14 cellular contexts compared by ENCODE assay signal in genomic region chr6:31642798-31643570, GRCh38. TPM values are rescaled to one million over a fixed set of nuclear protein-coding genes. Genes with fewer than 3 reads are reported as not detected.
DNase-seq lines count a peak whose midpoint lies in the region; ATAC-seq and TF ChIP-seq lines count a peak whose summit lies in the region.
"Had no signal": no experiment of that assay in that cellular context is flagged by ENCODE, and none has a peak within 500 bp of the region (broad histone marks: within the 10 kb centered on the region; RNA-seq: fewer than 3 reads in every experiment).

No MANE protein-coding gene starts in this region.

- TF ChIP-seq EP300 in gastroesophageal sphincter (IDR thresholded peaks at IDR 0.05) = no peak

- peaks cover 45% of the 10 kb centered on the region for H3K36me3 Mint-ChIP-seq in activated CD4-positive, alpha-beta memory T cell treated with anti-CD3 and anti-CD28 coated beads for 36 hours
- peaks cover 64% of the 10 kb centered on the region for H3K36me3 Mint-ChIP-seq in activated CD4-positive, alpha-beta memory T cell treated with anti-CD3 and anti-CD28 coated beads, Interleukin-2, amount 10 ng/mL, durations not matched to agents 7 days and 5 days (ENCODE audit: low read depth)
- H3K36me3 Mint-ChIP-seq in CD4-positive, alpha-beta T cell (ENCODE audit: low read depth) = peaks cover 89% of the 10 kb centered on the region

- TF ChIP-seq CTCF in CD4-positive, alpha-beta T cell (IDR thresholded peaks at IDR 0.05) = no peak
- no peak for TF ChIP-seq CTCF in osteoblast (IDR thresholded peaks at IDR 0.05; ENCODE audit: extremely low read depth, low read depth, low read length)
- TF ChIP-seq CTCF in gastroesophageal sphincter (IDR thresholded peaks at IDR 0.05) = no peak

- CTCF ChIA-PET in activated CD4-positive, alpha-beta memory T cell treated with anti-CD3 and anti-CD28 coated beads for 36 hours (lab: Charles Lee) = interaction anchor here (0.7 to 1.4 kb wide), 2 partner anchors 46 to 47 kb away, joined by 3 read pairs; no protein-coding TSS in a partner anchor
- CTCF ChIA-PET in activated CD4-positive, alpha-beta memory T cell treated with anti-CD3 and anti-CD28 coated beads, Interleukin-2, amount 10 ng/mL, durations not matched to agents 7 days and 5 days (lab: Charles Lee) = no interaction called here
- CTCF ChIA-PET in CD4-positive, alpha-beta T cell (lab: Charles Lee) = no interaction called here

- no peak for ATAC-seq in CD4-positive, alpha-beta T cell (ENCODE audit: poor library complexity)
- peak; percentile 16 for ATAC-seq in left lobe of liver
- no peak for ATAC-seq in gastroesophageal sphincter

- H3K36me3 ChIP-seq in osteoblast (ENCODE audit: insufficient read depth, low read length) (peaks cover 84% of the 10 kb centered on the region), gastroesophageal sphincter (peaks cover 0 to 100% of the 10 kb centered on the region in 2 donors)

- intact Hi-C loops in activated CD4-positive, alpha-beta memory T cell treated with anti-CD3 and anti-CD28 coated beads for 36 hours (cut with micrococcal nuclease) = no loop called here
- intact Hi-C loops in CD4-positive, alpha-beta T cell (cut with DNase I, micrococcal nuclease) = no loop called here

- H2AFZ ChIP-seq in osteoblast (ENCODE audit: low read length) = no peak overlapping the region

- POLR2A ChIA-PET in activated CD4-positive, alpha-beta memory T cell treated with anti-CD3 and anti-CD28 coated beads for 36 hours (lab: Charles Lee) = interaction anchor here (0.6 kb wide), 1 partner anchor 78 kb away, joined by 3 read pairs; no protein-coding TSS in a partner anchor
- POLR2A ChIA-PET in activated CD4-positive, alpha-beta memory T cell treated with anti-CD3 and anti-CD28 coated beads, Interleukin-2, amount 10 ng/mL, durations not matched to agents 7 days and 5 days (lab: Charles Lee) = interaction anchor here (0.5 to 2.1 kb wide), 5 partner anchors 9 to 154 kb away, joined by 3 to 11 read pairs (median 4); partner anchors contain the start of gene BAG6
- POLR2A ChIA-PET in CD4-positive, alpha-beta T cell (lab: Charles Lee) = interaction anchor here (0.9 kb wide), 1 partner anchor 221 kb away, joined by 3 read pairs; no protein-coding TSS in a partner anchor

- H3K9me3 ChIP-seq in CD4-positive, alpha-beta T cell (ENCODE audit: control insufficient read depth, low read length) = no peaks in the 10 kb centered on the region
- H3K9me3 ChIP-seq in osteoblast (ENCODE audit: low read depth, low read length) (no peaks in the 10 kb centered on the region), gastroesophageal sphincter (no peaks in the 10 kb centered on the region)
- H3K9me3 ChIP-seq: Caco-2, HAP-1 had no signal

- no peak overlapping the region for H3K4me3 Mint-ChIP-seq in activated CD4-positive, alpha-beta memory T cell treated with anti-CD3 and anti-CD28 coated beads for 36 hours
- no peak overlapping the region for H3K4me3 Mint-ChIP-seq in activated CD4-positive, alpha-beta memory T cell treated with anti-CD3 and anti-CD28 coated beads, Interleukin-2, amount 10 ng/mL, durations not matched to agents 7 days and 5 days
- no peak overlapping the region for H3K4me3 Mint-ChIP-seq in CD4-positive, alpha-beta T cell
- H3K4me3 Mint-ChIP-seq: CD14-positive monocyte had no signal

- H3K27ac ChIP-seq in CD4-positive, alpha-beta T cell (ENCODE audit: low read depth, low read length) = peak overlapping the region; percentile 21
- H3K27ac ChIP-seq in osteoblast (ENCODE audit: low read depth, low read length) (no peak overlapping the region), gastroesophageal sphincter (no peak overlapping the region)
- H3K27ac ChIP-seq: 22Rv1 had no signal

- peaks cover 3% of the 10 kb centered on the region for H3K79me2 ChIP-seq in osteoblast (ENCODE audit: insufficient read depth, low read length)

- H4K20me1 ChIP-seq in osteoblast (ENCODE audit: insufficient read depth, low read length) = peaks cover 3% of the 10 kb centered on the region

- H3K9me3 Mint-ChIP-seq in activated CD4-positive, alpha-beta memory T cell treated with anti-CD3 and anti-CD28 coated beads for 36 hours = no peaks in the 10 kb centered on the region
- no peaks in the 10 kb centered on the region for H3K9me3 Mint-ChIP-seq in activated CD4-positive, alpha-beta memory T cell treated with anti-CD3 and anti-CD28 coated beads, Interleukin-2, amount 10 ng/mL, durations not matched to agents 7 days and 5 days
- no peaks in the 10 kb centered on the region for H3K9me3 Mint-ChIP-seq in CD4-positive, alpha-beta T cell
- H3K9me3 Mint-ChIP-seq: CD14-positive monocyte; CD8-positive, alpha-beta memory T cell had no signal

- H3K27me3 ChIP-seq in CD4-positive, alpha-beta T cell (ENCODE audit: control insufficient read depth, insufficient read depth, low read length) = no peaks in the 10 kb centered on the region
- H3K27me3 ChIP-seq in osteoblast (ENCODE audit: insufficient read depth, low read length) (no peaks in the 10 kb centered on the region), gastroesophageal sphincter (no peaks in the 10 kb centered on the region)

- peak overlapping the region; percentile 25 for H3K27ac Mint-ChIP-seq in activated CD4-positive, alpha-beta memory T cell treated with anti-CD3 and anti-CD28 coated beads for 36 hours
- no peak overlapping the region for H3K27ac Mint-ChIP-seq in activated CD4-positive, alpha-beta memory T cell treated with anti-CD3 and anti-CD28 coated beads, Interleukin-2, amount 10 ng/mL, durations not matched to agents 7 days and 5 days
- H3K27ac Mint-ChIP-seq in CD4-positive, alpha-beta T cell = no peak overlapping the region

- peaks cover 5% of the 10 kb centered on the region for H3K4me1 Mint-ChIP-seq in activated CD4-positive, alpha-beta memory T cell treated with anti-CD3 and anti-CD28 coated beads for 36 hours (ENCODE audit: low read depth)
- peaks cover 10% of the 10 kb centered on the region for H3K4me1 Mint-ChIP-seq in activated CD4-positive, alpha-beta memory T cell treated with anti-CD3 and anti-CD28 coated beads, Interleukin-2, amount 10 ng/mL, durations not matched to agents 7 days and 5 days
- peaks cover 7% of the 10 kb centered on the region for H3K4me1 Mint-ChIP-seq in CD4-positive, alpha-beta T cell (ENCODE audit: low read depth)
- H3K4me1 Mint-ChIP-seq: CD14-positive monocyte had no signal

- no peak for TF ChIP-seq POLR2A in gastroesophageal sphincter (IDR thresholded peaks at IDR 0.05)

- no peak overlapping the region for H3K4me3 ChIP-seq in osteoblast (ENCODE audit: insufficient read depth, low read length)
- no peak overlapping the region for H3K4me3 ChIP-seq in gastroesophageal sphincter
- H3K4me3 ChIP-seq: HAP-1 had no signal

- no peak for DNase-seq in activated CD4-positive, alpha-beta memory T cell treated with anti-CD3 and anti-CD28 coated beads for 36 hours
- DNase-seq in activated CD4-positive, alpha-beta memory T cell treated with anti-CD3 and anti-CD28 coated beads, Interleukin-2, amount 10 ng/mL, durations not matched to agents 7 days and 5 days = no peak
- DNase-seq in CD4-positive, alpha-beta T cell = no peak
- no peak for DNase-seq in left lobe of liver (ENCODE audit: low spot score)
- DNase-seq in osteoblast (ENCODE audit: insufficient read length, low spot score, missing footprints) = peak; percentile 75
- DNase-seq in NAMALWA (ENCODE audit: low spot score) = no peak
- DNase-seq: Caco-2; CD8-positive, alpha-beta memory T cell; DND-41; GDM1 had no signal

- WGBS in gastroesophageal sphincter (ENCODE audit: low coverage in 1 of 2), 2 donors = 80 to 90% methylated on average over 1 to 2 of the region's 6 CpGs

- H3K4me1 ChIP-seq in osteoblast (ENCODE audit: insufficient read depth, low read length) = peaks cover 7% of the 10 kb centered on the region
- H3K4me1 ChIP-seq in gastroesophageal sphincter = no peaks in the 10 kb centered on the region
- H3K4me1 ChIP-seq: Caco-2, HAP-1 had no signal

- no peaks in the 10 kb centered on the region for H3K27me3 Mint-ChIP-seq in activated CD4-positive, alpha-beta memory T cell treated with anti-CD3 and anti-CD28 coated beads for 36 hours
- no peaks in the 10 kb centered on the region for H3K27me3 Mint-ChIP-seq in activated CD4-positive, alpha-beta memory T cell treated with anti-CD3 and anti-CD28 coated beads, Interleukin-2, amount 10 ng/mL, durations not matched to agents 7 days and 5 days
- H3K27me3 Mint-ChIP-seq in CD4-positive, alpha-beta T cell = no peaks in the 10 kb centered on the region
- H3K27me3 Mint-ChIP-seq: CD8-positive, alpha-beta memory T cell had no signal

- no peak overlapping the region for H3K4me2 ChIP-seq in osteoblast (ENCODE audit: insufficient read depth, low read length)

RNA-seq across cellular contexts. Expression of gene BAG6, which starts 9.5 kb away (rescaled TPM):
- 100 to 1,000 TPM; 351 to 354 TPM for total RNA-seq in activated CD4-positive, alpha-beta memory T cell treated with anti-CD3 and anti-CD28 coated beads for 36 hours
- 100 to 1,000 TPM; 275 to 282 TPM for total RNA-seq in activated CD4-positive, alpha-beta memory T cell treated with anti-CD3 and anti-CD28 coated beads, Interleukin-2, amount 10 ng/mL, durations not matched to agents 7 days and 5 days
- total RNA-seq in CD4-positive, alpha-beta T cell = 100 to 1,000 TPM; 211 TPM
- total RNA-seq in left lobe of liver (141 TPM), osteoblast (175 and 183 TPM in 2 replicates), gastroesophageal sphincter (100 to 1,000 TPM; 131 to 252 (median 190) TPM)

RNA-seq across cellular contexts. Expression of gene APOM, which starts 12.7 kb away (rescaled TPM):
- total RNA-seq in activated CD4-positive, alpha-beta memory T cell treated with anti-CD3 and anti-CD28 coated beads for 36 hours = 1 to 10 TPM; 2.9 to 3.1 TPM
- total RNA-seq in activated CD4-positive, alpha-beta memory T cell treated with anti-CD3 and anti-CD28 coated beads, Interleukin-2, amount 10 ng/mL, durations not matched to agents 7 days and 5 days = 1 to 10 TPM; 2.9 to 3.6 TPM
- 1 to 10 TPM; 4.2 to 4.6 TPM for total RNA-seq in CD4-positive, alpha-beta T cell
- total RNA-seq in left lobe of liver (97.1 TPM), osteoblast (1.1 and 1.2 TPM in 2 replicates), gastroesophageal sphincter (1 to 10 TPM in 3 of 4 donors, under 1 TPM in 1; 0.62 to 7.4 (median 3.2) TPM)

RNA-seq across cellular contexts. Expression of gene C6orf47, which starts 17.6 kb away (rescaled TPM):
- 10 to 100 TPM; 15.8 to 16.9 TPM for total RNA-seq in activated CD4-positive, alpha-beta memory T cell treated with anti-CD3 and anti-CD28 coated beads for 36 hours
- 10 to 100 TPM; 26.4 to 26.7 TPM for total RNA-seq in activated CD4-positive, alpha-beta memory T cell treated with anti-CD3 and anti-CD28 coated beads, Interleukin-2, amount 10 ng/mL, durations not matched to agents 7 days and 5 days
- total RNA-seq in CD4-positive, alpha-beta T cell = 10 to 100 TPM in 1 of 2 experiments, 1 to 10 TPM in 1; 9.6 to 10.5 TPM
- 7.9 TPM for total RNA-seq in left lobe of liver
- total RNA-seq in osteoblast = 21.2 and 21.7 TPM in 2 replicates
- total RNA-seq in gastroesophageal sphincter = 10 to 100 TPM; 30.0 to 40.0 (median 36.1) TPM

RNA-seq across cellular contexts. Expression of gene GPANK1, which starts 21.8 kb away (rescaled TPM):
- total RNA-seq in activated CD4-positive, alpha-beta memory T cell treated with anti-CD3 and anti-CD28 coated beads for 36 hours = 10 to 100 TPM; 31.6 to 32.3 TPM
- 10 to 100 TPM; 33.6 to 35.2 TPM for total RNA-seq in activated CD4-positive, alpha-beta memory T cell treated with anti-CD3 and anti-CD28 coated beads, Interleukin-2, amount 10 ng/mL, durations not matched to agents 7 days and 5 days
- total RNA-seq in CD4-positive, alpha-beta T cell = 10 to 100 TPM in 1 of 2 experiments, 1 to 10 TPM in 1; 9.8 to 11.0 TPM
- total RNA-seq in left lobe of liver (7.7 TPM), osteoblast (22.1 and 23.9 TPM in 2 replicates), gastroesophageal sphincter (10 to 100 TPM; 17.1 to 22.3 (median 17.9) TPM)

RNA-seq across cellular contexts. Expression of gene PRRC2A, which starts 22.5 kb away (rescaled TPM):
- 100 to 1,000 TPM; 246 to 257 TPM for total RNA-seq in activated CD4-positive, alpha-beta memory T cell treated with anti-CD3 and anti-CD28 coated beads for 36 hours
- total RNA-seq in activated CD4-positive, alpha-beta memory T cell treated with anti-CD3 and anti-CD28 coated beads, Interleukin-2, amount 10 ng/mL, durations not matched to agents 7 days and 5 days = 100 to 1,000 TPM; 215 to 222 TPM
- 100 to 1,000 TPM; 206 to 215 TPM for total RNA-seq in CD4-positive, alpha-beta T cell
- total RNA-seq in left lobe of liver (47.3 TPM), osteoblast (49.2 and 52.2 TPM in 2 replicates), gastroesophageal sphincter (100 to 1,000 TPM in 1 of 4 donors, 10 to 100 TPM in 3; 47.9 to 137 (median 76.2) TPM)

Comparison
In these comparisons a context has a peak if more than half of its experiments do, and no peak if none do; other contexts are left out.
1. RNA of gene APOM, which starts 12.7 kb away (total RNA-seq): 97.1 TPM in left lobe of liver (single experiment); 0.62 to 7.4 TPM in gastroesophageal sphincter, 4.2 to 4.6 TPM in CD4-positive, alpha-beta T cell, 2.9 to 3.6 TPM in activated CD4-positive, alpha-beta memory T cell treated with anti-CD3 and anti-CD28 coated beads, Interleukin-2, amount 10 ng/mL, durations not matched to agents 7 days and 5 days, 2.9 to 3.1 TPM in activated CD4-positive, alpha-beta memory T cell treated with anti-CD3 and anti-CD28 coated beads for 36 hours and 1.1 to 1.2 TPM in osteoblast; every median in the first group is over 10 times any median in the second.